ENCODE assay signal across 10 cellular contexts in the genomic region with DNA sequence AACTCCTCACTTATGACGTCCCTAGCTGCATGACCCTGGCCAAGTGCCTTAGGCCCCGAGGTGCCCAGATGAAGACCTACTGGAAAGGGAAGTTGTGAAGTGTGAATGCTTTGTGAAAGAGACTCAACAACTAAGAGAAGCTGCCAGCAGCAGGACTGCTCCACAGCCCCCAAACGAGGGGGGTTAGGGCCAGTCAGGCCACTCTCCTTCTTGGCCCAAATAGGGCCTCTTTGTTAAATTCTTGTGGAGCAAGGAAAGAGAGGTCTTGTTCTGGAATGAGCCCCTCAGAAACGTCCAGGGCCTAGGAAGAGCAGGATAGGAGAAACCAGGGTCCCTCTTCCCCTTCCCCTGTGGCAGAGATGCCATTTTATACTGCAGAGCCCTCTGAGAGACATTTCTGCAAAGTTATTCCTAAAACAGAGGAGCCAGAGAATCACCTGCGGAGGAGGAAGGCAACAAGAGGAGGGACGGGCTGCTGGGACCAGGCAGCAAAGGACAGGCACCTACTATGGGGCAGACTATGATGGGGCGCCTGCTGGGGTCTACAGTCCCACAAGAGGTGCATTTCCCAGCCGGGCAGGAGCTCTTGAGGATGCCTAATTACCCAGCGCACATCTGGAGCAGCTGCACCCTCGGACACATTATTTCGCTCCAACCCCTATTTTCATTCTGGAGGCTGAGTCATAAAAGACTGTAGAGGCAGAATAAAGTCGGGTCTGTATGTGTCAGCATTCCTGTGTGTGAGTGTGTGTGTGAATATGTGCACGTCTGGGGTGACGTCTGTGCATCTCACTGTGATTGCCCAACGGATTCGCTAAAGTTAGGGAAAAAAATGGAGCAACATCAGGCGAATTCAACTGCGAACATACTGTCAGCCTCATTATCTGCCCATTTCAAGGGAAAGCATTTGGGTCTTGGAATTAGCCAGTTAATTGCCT. TPM values are rescaled to one million over a fixed set of nuclear protein-coding genes. Genes with fewer than 3 reads are reported as not detected.
A peak's percentile ranks its signal among the peaks of the same experiment; 100 is the strongest.
DNase-seq lines count a peak whose midpoint lies in the region; ATAC-seq and TF ChIP-seq lines count a peak whose summit lies in the region.
"Had no signal": no experiment of that assay in that cellular context is flagged by ENCODE, and none has a peak within 500 bp of the region (broad histone marks: within the 10 kb centered on the region; RNA-seq: fewer than 3 reads in every experiment).

No MANE protein-coding gene starts in this region.

- POLR2A ChIA-PET in AG04449 (lab: Yijun Ruan, JAX), result no interaction called here
- POLR2A ChIA-PET in PC-3 (lab: Charles Lee; ENCODE audit: unreplicated experiment), result no interaction called here
- POLR2A ChIA-PET in HEK293T (lab: Yijun Ruan, JAX), result interaction anchor here (0.7 to 1.9 kb wide), 3 partner anchors 8 to 22 kb away, joined by 3 to 23 read pairs (median 3); partner anchors contain the start of genes HOXB8 and HOXB9

- H3K79me2 ChIP-seq in PC-3 (ENCODE audit: low read length), result no peaks in the 10 kb centered on the region

- H3K9me3 ChIP-seq in PC-3 (ENCODE audit: low read length) (no peaks in the 10 kb centered on the region), MG63 (no peaks in the 10 kb centered on the region)

- CTCF ChIA-PET in AG04449 (lab: Yijun Ruan, JAX) (interaction anchor here (0.7 to 2.8 kb wide), 15 partner anchors 9 to 380 kb away, joined by 3 to 16 read pairs (median 6); partner anchors contain the start of genes HOXB5 and PRAC2), PC-3 (lab: Charles Lee) (interaction anchor here (1.2 kb wide), 2 partner anchors 34 to 241 kb away, joined by 10 to 11 read pairs; no protein-coding TSS in a partner anchor), HEK293T (lab: Yijun Ruan, JAX) (interaction anchor here (0.7 to 2.9 kb wide), 9 partner anchors 7 to 49 kb away, joined by 3 to 23 read pairs (median 6); partner anchors contain the start of gene HOXB9)

- peak; percentile 34 for ATAC-seq in PC-3

- H3K4me3 ChIP-seq in AG04449 (ENCODE audit: low read depth, low read length), result no peak overlapping the region
- no peak overlapping the region for H3K4me3 ChIP-seq in PC-3 (ENCODE audit: low read length)
- H3K4me3 ChIP-seq in MG63, result no peak overlapping the region

- no peaks in the 10 kb centered on the region; the same call in 1 of the 2 replicates for H3K27me3 ChIP-seq in PC-3 (ENCODE audit: low read length)
- no peaks in the 10 kb centered on the region for H3K27me3 ChIP-seq in MG63

- no peak overlapping the region for H3K27ac ChIP-seq in PC-3 (ENCODE audit: low read length)

- TF ChIP-seq CTCF in AG04449 (IDR thresholded peaks at IDR 0.05; ENCODE audit: insufficient read depth, low read length, missing control alignments), result no peak
- no peak for TF ChIP-seq CTCF in PC-3 (conservative IDR thresholded peaks at IDR 0.05; ENCODE audit: low read depth, low read length)

- no peak overlapping the region for H2AFZ ChIP-seq in PC-3 (ENCODE audit: low read length)

- no peaks in the 10 kb centered on the region for H3K9me2 ChIP-seq in PC-3 (replicated peaks; ENCODE audit: low read length)

- peak; percentile 63 for DNase-seq in AG04449 (ENCODE audit: low read depth, low spot score)
- peak; percentile 76 for DNase-seq in PC-3
- peak; percentile 69 for DNase-seq in hepatic stellate cell (ENCODE audit: low spot score)
- no peak for DNase-seq in HEK293T (ENCODE audit: extremely low spot score)
- no peak for DNase-seq in MG63
- no peak for DNase-seq in NCI-H1105 treated with DMSO at 0.1 percent for 48 hours (lab: John Stamatoyannopoulos, UW)
- DNase-seq: activated naive CD4-positive, alpha-beta T cell treated with anti-CD3 and anti-CD28 coated beads for 36 hours; effector memory CD8-positive, alpha-beta T cell; NCI-H2029 treated with DMSO at 0.1 percent for 48 hours had no signal

- no peaks in the 10 kb centered on the region for H4K20me1 ChIP-seq in PC-3 (ENCODE audit: low read length)

- BruUV-seq in PC-3 (replicated peaks; lab: Mats Ljungman, UMichigan), result no TSS peak

- no peak overlapping the region for H3K9ac ChIP-seq in PC-3 (ENCODE audit: low read length)

- intact Hi-C loops in PC-3 (cut with micrococcal nuclease), result no loop called here

- H3K4me2 ChIP-seq in PC-3 (ENCODE audit: low read length), result 0 out of 2 replicates have a peak overlapping the region, but pooled peaks have one; percentile 23

- peaks cover 13% of the 10 kb centered on the region; the same call in 1 of the 2 replicates for H3K4me1 ChIP-seq in PC-3 (ENCODE audit: insufficient read depth, low read length)

- H3K36me3 ChIP-seq in PC-3 (ENCODE audit: low read depth, low read length) (no peaks in the 10 kb centered on the region), MG63 (peaks cover 73% of the 10 kb centered on the region)

- H3F3A ChIP-seq in PC-3 (ENCODE audit: low read length, unreplicated experiment), result no peaks in the 10 kb centered on the region

TF ChIP-seq in HEK293T, 16 proteins besides CTCF, POLR2A, EP300 and RAD21:
- TF ChIP-seq FOXM1 (IDR thresholded peaks at IDR 0.05; ENCODE audit: borderline replicate concordance), result no peak
- TF ChIP-seq, protein P1, sequence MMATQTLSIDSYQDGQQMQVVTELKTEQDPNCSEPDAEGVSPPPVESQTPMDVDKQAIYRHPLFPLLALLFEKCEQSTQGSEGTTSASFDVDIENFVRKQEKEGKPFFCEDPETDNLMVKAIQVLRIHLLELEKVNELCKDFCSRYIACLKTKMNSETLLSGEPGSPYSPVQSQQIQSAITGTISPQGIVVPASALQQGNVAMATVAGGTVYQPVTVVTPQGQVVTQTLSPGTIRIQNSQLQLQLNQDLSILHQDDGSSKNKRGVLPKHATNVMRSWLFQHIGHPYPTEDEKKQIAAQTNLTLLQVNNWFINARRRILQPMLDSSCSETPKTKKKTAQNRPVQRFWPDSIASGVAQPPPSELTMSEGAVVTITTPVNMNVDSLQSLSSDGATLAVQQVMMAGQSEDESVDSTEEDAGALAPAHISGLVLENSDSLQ (IDR thresholded peaks at IDR 0.05), result no peak
- TF ChIP-seq FOXA1 (IDR thresholded peaks at IDR 0.05), result no peak

RNA-seq across cellular contexts. Expression of gene HOXB9, which starts 11.4 kb away (rescaled TPM):
- total RNA-seq in PC-3 (2014; rRNA removed), result 7.0 and 8.3 TPM in 2 replicates
- total RNA-seq in MG63 (2014; rRNA removed; shearing (Covaris generic); ENCODE audit: low replicate concordance), result 7.3 and 21.0 TPM in 2 replicates
- total RNA-seq: B cell had no signal

RNA-seq across cellular contexts. Expression of gene HOXB8, which starts 22.5 kb away (rescaled TPM):
- total RNA-seq in PC-3 (2014; rRNA removed), result not detected in 2 replicates
- 3.8 and 4.8 TPM in 2 replicates for total RNA-seq in MG63 (2014; rRNA removed; shearing (Covaris generic); ENCODE audit: low replicate concordance)
- total RNA-seq: activated naive CD4-positive, alpha-beta T cell treated with anti-CD3 and anti-CD28 coated beads for 36 hours; B cell had no signal

RNA-seq across cellular contexts. Expression of gene HOXB7, which starts 26.8 kb away (rescaled TPM):
- total RNA-seq in PC-3 (2014; rRNA removed), result not detected in 2 replicates
- total RNA-seq in MG63 (2014; rRNA removed; shearing (Covaris generic); ENCODE audit: low replicate concordance), result 9.8 and 30.6 TPM in 2 replicates

RNA-seq across cellular contexts. Expression of gene HOXB6, which starts 32.8 kb away (rescaled TPM):
- 9.5 and 11.3 TPM in 2 replicates for total RNA-seq in PC-3 (2014; rRNA removed)
- 7.0 and 7.7 TPM in 2 replicates for total RNA-seq in MG63 (2014; rRNA removed; shearing (Covaris generic); ENCODE audit: low replicate concordance)
- total RNA-seq: activated naive CD4-positive, alpha-beta T cell treated with anti-CD3 and anti-CD28 coated beads for 36 hours; B cell had no signal

RNA-seq across cellular contexts. Expression of gene HOXB5, which starts 44.0 kb away (rescaled TPM):
- total RNA-seq in PC-3 (2014; rRNA removed), result 0.40 and 0.95 TPM in 2 replicates
- total RNA-seq in MG63 (2014; rRNA removed; shearing (Covaris generic); ENCODE audit: low replicate concordance), result not detected in 2 replicates
- total RNA-seq: activated naive CD4-positive, alpha-beta T cell treated with anti-CD3 and anti-CD28 coated beads for 36 hours; B cell had no signal

Comparison
In these comparisons a context has a peak if more than half of its experiments do, and no peak if none do; other contexts are left out.
1. DNase-seq: peak in AG04449 (single experiment), PC-3 (single experiment) and hepatic stellate cell (single experiment); none in HEK293T (single experiment), MG63 (single experiment) and NCI-H1105 treated with DMSO at 0.1 percent for 48 hours (single experiment).